23 cellular contexts compared by ENCODE assay signal in the genomic region with DNA sequence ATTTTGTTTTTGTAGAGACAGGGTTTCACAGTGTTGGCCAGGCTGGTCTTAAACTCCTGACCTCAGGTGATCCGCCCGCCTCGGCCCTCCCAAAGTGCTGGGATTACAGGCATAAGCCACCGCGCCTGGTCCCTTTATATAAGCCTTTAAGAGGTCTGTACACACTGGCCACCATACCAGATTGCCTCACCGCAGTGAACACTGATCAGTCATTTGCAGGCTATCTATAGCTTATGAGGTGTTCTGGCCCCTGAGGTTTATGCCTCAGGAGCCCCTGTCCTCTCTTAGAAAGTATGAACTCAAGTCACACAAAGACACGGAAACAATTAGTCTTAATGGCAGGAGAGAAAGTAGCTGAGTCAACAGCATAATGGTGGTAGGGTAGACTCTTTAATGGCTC.
"Had no signal": no experiment of that assay in that cellular context is flagged by ENCODE, and none has a peak within 500 bp of the region (broad histone marks: within the 10 kb centered on the region; RNA-seq: fewer than 3 reads in every experiment).

No MANE protein-coding gene starts in this region.

- H3K4me3 Mint-ChIP-seq: dendritic cell treated with granulocyte-macrophage colony-stimulating factor and Interleukin-4, amounts not matched to agents 40 ng/mL and 50 ng/mL, for 4 days; endodermal cell; naive thymus-derived CD8-positive, alpha-beta T cell; nephron progenitor cell; type B pancreatic cell had no signal

- H3K27me3 ChIP-seq: colonic mucosa, gastrocnemius medialis, spleen, testis, tibial artery had no signal

- H3K27ac ChIP-seq: colonic mucosa, epithelial cell of prostate, gastrocnemius medialis, lower lobe of right lung, prostate gland, skin epidermis, spleen, testis, tibial artery had no signal

- ATAC-seq: esophagus mucosa; gastrocnemius medialis; left ventricle myocardium superior; lower lobe of right lung; naive thymus-derived CD8-positive, alpha-beta T cell; right cardiac atrium had no signal

- DNase-seq: colonic mucosa; effector CD8-positive, alpha-beta T cell; endodermal cell; foreskin fibroblast; gastrocnemius medialis; head of caudate nucleus; left ventricle myocardium superior; lower lobe of right lung; naive thymus-derived CD8-positive, alpha-beta T cell; nephron progenitor cell; nucleus accumbens; right cardiac atrium; spleen; stimulated activated naive CD4-positive, alpha-beta T cell; substantia nigra; testis; tibial artery had no signal

- H3K9me3 ChIP-seq: colonic mucosa, gastrocnemius medialis, lower lobe of right lung, prostate gland, spleen, testis, tibial artery had no signal

- H3K9me3 Mint-ChIP-seq: dendritic cell treated with granulocyte-macrophage colony-stimulating factor and Interleukin-4, amounts not matched to agents 40 ng/mL and 50 ng/mL, for 4 days; endodermal cell; naive thymus-derived CD8-positive, alpha-beta T cell; nephron progenitor cell; type B pancreatic cell had no signal

- H3K4me3 ChIP-seq: colonic mucosa, gastrocnemius medialis, lower lobe of right lung, prostate gland, skin epidermis, spleen, testis, tibial artery had no signal

- H3K27ac Mint-ChIP-seq: dendritic cell treated with granulocyte-macrophage colony-stimulating factor and Interleukin-4, amounts not matched to agents 40 ng/mL and 50 ng/mL, for 4 days; endodermal cell; naive thymus-derived CD8-positive, alpha-beta T cell; nephron progenitor cell had no signal

- H3K36me3 Mint-ChIP-seq: naive thymus-derived CD8-positive, alpha-beta T cell; type B pancreatic cell had no signal

- H3K4me1 Mint-ChIP-seq: endodermal cell, nephron progenitor cell had no signal

- H3K36me3 ChIP-seq: colonic mucosa, gastrocnemius medialis, lower lobe of right lung, prostate gland, spleen, tibial artery had no signal

- H3K27me3 Mint-ChIP-seq: dendritic cell treated with granulocyte-macrophage colony-stimulating factor and Interleukin-4, amounts not matched to agents 40 ng/mL and 50 ng/mL, for 4 days; naive thymus-derived CD8-positive, alpha-beta T cell; type B pancreatic cell had no signal
